In genomic region chr13:70520275-70520674, GRCh38 we compare ENCODE assay signal across 24 cellular contexts.
"Had no signal": no experiment of that assay in that cellular context is flagged by ENCODE, and none has a peak within 500 bp of the region (broad histone marks: within the 10 kb centered on the region; RNA-seq: fewer than 3 reads in every experiment).

No MANE protein-coding gene starts in this region.

- H3K4me1 ChIP-seq: Peyer's patch had no signal

- ATAC-seq: K562, Right ventricle myocardium inferior, SK-N-SH treated with all-trans-retinoic acid at 6 μM for 48 hours had no signal

- H2AFZ ChIP-seq: PC-9 had no signal

- H3K9me3 ChIP-seq: Peyer's patch, SJCRH30 had no signal

- H3K4me3 ChIP-seq: K562, PC-9, Peyer's patch, SJCRH30 had no signal

- FAIRE-seq: K562 had no signal

- H3K36me3 Mint-ChIP-seq: IgD-negative memory B cell had no signal

- H3K9ac ChIP-seq: KMS-11 had no signal

- H3K4me1 Mint-ChIP-seq: IgD-negative memory B cell had no signal

- H3K27ac ChIP-seq: KMS-11, PC-9, Peyer's patch, SJCRH30 had no signal

- H3K27me3 ChIP-seq: Peyer's patch, SJCRH30 had no signal

- H3K4me3 Mint-ChIP-seq: IgD-negative memory B cell had no signal

- DNase-seq: Kasumi-1, MM.1S, NCI-H1048, NCI-H1105, NCI-H1417, NCI-H1436 treated with DMSO at 0.1 percent for 48 hours, NCI-H1694, NCI-H187 treated with DMSO at 0.1 percent for 48 hours, NCI-H2029 treated with DMSO at 0.1 percent for 48 hours, NCI-H2171 treated with DMSO at 0.1 percent for 48 hours, NCI-H345, NCI-H446 treated with DMSO at 0.1 percent for 48 hours, NCI-H524, NCI-H526 treated with DMSO at 0.1 percent for 48 hours, NCI-H774, PC-9, Peyer's patch, SHP77 treated with DMSO at 0.1 percent for 48 hours, SJCRH30 had no signal

- H3K4me2 ChIP-seq: KMS-11, PC-9 had no signal

- H3K27me3 Mint-ChIP-seq: IgD-negative memory B cell had no signal

- H3K36me3 ChIP-seq: Peyer's patch, SJCRH30 had no signal
